10 cellular contexts compared by ENCODE assay signal in the genomic region with DNA sequence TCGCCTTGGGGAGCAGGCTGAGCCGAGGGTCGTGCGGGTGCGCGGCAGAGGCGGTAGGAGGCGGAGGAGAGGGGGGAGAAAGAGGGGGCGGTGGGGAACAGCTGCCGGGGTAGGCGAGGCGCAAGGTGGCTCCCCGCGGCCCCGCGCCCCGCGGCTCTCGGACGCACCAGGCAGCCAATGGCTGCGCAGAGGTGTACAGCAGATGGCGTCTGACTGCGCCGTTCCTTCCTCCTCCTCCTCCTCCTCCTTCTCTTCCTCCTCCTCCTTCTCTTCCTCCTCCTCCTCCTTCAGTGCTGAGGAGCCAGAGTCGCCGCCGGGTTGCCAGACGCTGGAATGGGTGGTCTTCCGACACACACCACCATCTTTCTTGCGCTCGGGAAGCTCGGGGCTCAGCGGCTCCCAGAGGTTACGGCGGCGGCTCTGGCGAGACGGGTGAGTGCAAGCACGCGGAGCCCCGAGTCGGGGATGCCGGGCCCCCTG. TPM values are rescaled to one million over a fixed set of nuclear protein-coding genes. Genes with fewer than 3 reads are reported as not detected.
DNase-seq lines count a peak whose midpoint lies in the region; ATAC-seq, FAIRE-seq and TF ChIP-seq lines count a peak whose summit lies in the region.
"Had no signal": no experiment of that assay in that cellular context is flagged by ENCODE, and none has a peak within 500 bp of the region (broad histone marks: within the 10 kb centered on the region; RNA-seq: fewer than 3 reads in every experiment).

A gene with protein sequence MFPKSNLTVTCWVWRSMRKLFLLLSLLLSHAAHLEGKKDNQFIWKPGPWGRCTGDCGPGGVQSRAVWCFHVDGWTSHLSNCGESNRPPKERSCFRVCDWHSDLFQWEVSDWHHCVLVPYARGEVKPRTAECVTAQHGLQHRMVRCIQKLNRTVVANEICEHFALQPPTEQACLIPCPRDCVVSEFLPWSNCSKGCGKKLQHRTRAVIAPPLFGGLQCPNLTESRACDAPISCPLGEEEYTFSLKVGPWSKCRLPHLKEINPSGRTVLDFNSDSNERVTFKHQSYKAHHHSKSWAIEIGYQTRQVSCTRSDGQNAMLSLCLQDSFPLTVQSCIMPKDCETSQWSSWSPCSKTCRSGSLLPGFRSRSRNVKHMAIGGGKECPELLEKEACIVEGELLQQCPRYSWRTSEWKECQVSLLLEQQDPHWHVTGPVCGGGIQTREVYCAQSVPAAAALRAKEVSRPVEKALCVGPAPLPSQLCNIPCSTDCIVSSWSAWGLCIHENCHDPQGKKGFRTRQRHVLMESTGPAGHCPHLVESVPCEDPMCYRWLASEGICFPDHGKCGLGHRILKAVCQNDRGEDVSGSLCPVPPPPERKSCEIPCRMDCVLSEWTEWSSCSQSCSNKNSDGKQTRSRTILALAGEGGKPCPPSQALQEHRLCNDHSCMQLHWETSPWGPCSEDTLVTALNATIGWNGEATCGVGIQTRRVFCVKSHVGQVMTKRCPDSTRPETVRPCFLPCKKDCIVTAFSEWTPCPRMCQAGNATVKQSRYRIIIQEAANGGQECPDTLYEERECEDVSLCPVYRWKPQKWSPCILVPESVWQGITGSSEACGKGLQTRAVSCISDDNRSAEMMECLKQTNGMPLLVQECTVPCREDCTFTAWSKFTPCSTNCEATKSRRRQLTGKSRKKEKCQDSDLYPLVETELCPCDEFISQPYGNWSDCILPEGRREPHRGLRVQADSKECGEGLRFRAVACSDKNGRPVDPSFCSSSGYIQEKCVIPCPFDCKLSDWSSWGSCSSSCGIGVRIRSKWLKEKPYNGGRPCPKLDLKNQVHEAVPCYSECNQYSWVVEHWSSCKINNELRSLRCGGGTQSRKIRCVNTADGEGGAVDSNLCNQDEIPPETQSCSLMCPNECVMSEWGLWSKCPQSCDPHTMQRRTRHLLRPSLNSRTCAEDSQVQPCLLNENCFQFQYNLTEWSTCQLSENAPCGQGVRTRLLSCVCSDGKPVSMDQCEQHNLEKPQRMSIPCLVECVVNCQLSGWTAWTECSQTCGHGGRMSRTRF (N-terminal part only) (plus strand): TSS at position 290 of the 480 bp plus-strand sequence. CDS start 116,634 bp downstream, outside the sequence.

- TF ChIP-seq RAD21 in GM12878 (IDR thresholded peaks at IDR 0.05; ENCODE audit: insufficient read depth, low read depth, low read length) = no peak

- H3K36me3 Mint-ChIP-seq in activated CD4-positive, alpha-beta T cell treated with anti-CD3 and anti-CD28 coated beads for 36 hours (ENCODE audit: low read depth) = no peaks in the 10 kb centered on the region
- H3K36me3 Mint-ChIP-seq: CD4-positive, CD25-positive, alpha-beta regulatory T cell had no signal

- TF ChIP-seq CTCF in GM12878 (IDR thresholded peaks at IDR 0.05 in 2 of 3, conservative IDR thresholded peaks at IDR 0.05 in 1 of 3; ENCODE audit: control insufficient read depth in 2 of 3, extremely low read depth in 1 of 3, insufficient read depth in 1 of 3, low read depth in 3 of 3, low read length in 3 of 3) = no peak

- H3K4me3 ChIP-seq in GM12878 (no peak within 1 kb of the TSS), thymus (ENCODE audit: low read length) (peak within 1 kb of the TSS; percentile 25)

- peak within 1 kb of the TSS; percentile 42; the same call in 1 of the 2 replicates for H3K4me2 ChIP-seq in GM12878 (ENCODE audit: control insufficient read depth, insufficient read depth)

- no peak within 1 kb of the TSS for H3K27ac ChIP-seq in GM12878 (ENCODE audit: control insufficient read depth, insufficient read depth)
- H3K27ac ChIP-seq in thymus (ENCODE audit: low read depth) = no peak within 1 kb of the TSS

- BruUV-seq in GM12878 (replicated peaks; lab: Mats Ljungman, UMichigan) = no TSS peak

- TF ChIP-seq EP300 in GM12878 (IDR thresholded peaks at IDR 0.05; ENCODE audit: borderline replicate concordance in 1 of 2, control insufficient read depth in 1 of 2, low read depth in 2 of 2, low read length in 2 of 2) = no peak

- H3K4me1 Mint-ChIP-seq in activated CD4-positive, alpha-beta T cell treated with anti-CD3 and anti-CD28 coated beads for 36 hours = peaks cover 8% of the 10 kb centered on the region

- H3K36me3 ChIP-seq in GM12878 (ENCODE audit: control insufficient read depth in 2 of 2, insufficient read depth in 2 of 2, low read length in 1 of 2) = no peaks in the 10 kb centered on the region
- H3K36me3 ChIP-seq in thymus (ENCODE audit: control insufficient read depth, insufficient read depth) = no peaks in the 10 kb centered on the region

- no peaks in the 10 kb centered on the region for H3K79me2 ChIP-seq in GM12878 (ENCODE audit: control insufficient read depth, insufficient read depth, low read length)

- no peak within 1 kb of the TSS for H3K9ac ChIP-seq in GM12878 (ENCODE audit: control insufficient read depth, insufficient read depth, low read length)

- DNase-seq in activated CD4-positive, alpha-beta T cell treated with anti-CD3 and anti-CD28 coated beads for 36 hours = peak; percentile 7
- DNase-seq in activated CD4-positive, alpha-beta T cell treated with anti-CD3 and anti-CD28 coated beads, Interleukin-2, amount 50 U/mL, for 1 hour = no peak
- DNase-seq in GM12878 (ENCODE audit: low read depth, low spot score) (no peak), left lobe of liver (ENCODE audit: low spot score) (no peak), inferior parietal cortex (ENCODE audit: extremely low spot score) (no peak), pons (ENCODE audit: low spot score) (no peak)
- DNase-seq: CD4-positive, CD25-positive, alpha-beta regulatory T cell; HFFc6 had no signal

- no peak within 1 kb of the TSS for H3K27ac Mint-ChIP-seq in activated CD4-positive, alpha-beta T cell treated with anti-CD3 and anti-CD28 coated beads for 36 hours
- H3K27ac Mint-ChIP-seq: HFFc6 had no signal

- no peaks in the 10 kb centered on the region for H3K4me1 ChIP-seq in GM12878 (ENCODE audit: control insufficient read depth, insufficient read depth, low read length)
- no peaks in the 10 kb centered on the region for H3K4me1 ChIP-seq in thymus (ENCODE audit: control insufficient read depth, insufficient read depth, low read length)

- H3K9me3 ChIP-seq in GM12878 (replicated peaks; ENCODE audit: control insufficient read depth, insufficient read depth, low read length) (no peaks in the 10 kb centered on the region), thymus (ENCODE audit: control insufficient read depth) (no peaks in the 10 kb centered on the region)

- CTCF ChIA-PET in activated CD4-positive, alpha-beta T cell treated with anti-CD3 and anti-CD28 coated beads for 36 hours (lab: Charles Lee) = no interaction called here
- CTCF ChIA-PET in GM12878 (lab: Yijun Ruan, JAX) = no interaction called here

- no peak within 1 kb of the TSS for H2AFZ ChIP-seq in GM12878 (ENCODE audit: control insufficient read depth, low read depth, low read length)

- peaks cover 9 to 18% of the 10 kb centered on the region in 2 experiments for H3K27me3 ChIP-seq in GM12878 (replicated peaks in 1 of 2; ENCODE audit: control insufficient read depth in 2 of 2, insufficient read depth in 2 of 2, low read length in 1 of 2)
- peaks cover 32% of the 10 kb centered on the region for H3K27me3 ChIP-seq in thymus (ENCODE audit: control insufficient read depth, insufficient read depth)

- no peaks in the 10 kb centered on the region for H3K9me3 Mint-ChIP-seq in activated CD4-positive, alpha-beta T cell treated with anti-CD3 and anti-CD28 coated beads for 36 hours (ENCODE audit: low read depth)

- no peak for TF ChIP-seq POLR2A in GM12878 (IDR thresholded peaks at IDR 0.05; ENCODE audit: low read depth, low read length)

- WGBS in GM12878 (ENCODE audit: insufficient coverage, insufficient replicate concordance, low lambda C conversion rate, missing lambda C conversion rate) = 6% methylated on average over 13 of the region's 43 CpGs
- 4% methylated on average over 42 of the region's 43 CpGs for WGBS in thymus

- intact Hi-C loops in activated CD4-positive, alpha-beta T cell treated with anti-CD3 and anti-CD28 coated beads for 36 hours (cut with DNase I, micrococcal nuclease) = no loop called here
- intact Hi-C loops in GM12878 (cut with micrococcal nuclease; ENCODE audit: unreplicated experiment) = no loop called here

- in situ Hi-C loops in GM12878 (cut with MboI) = no loop called here

- FAIRE-seq in GM12878 (lab: Jason Lieb, UNC) = no peak

- no peaks in the 10 kb centered on the region for H4K20me1 ChIP-seq in GM12878 (ENCODE audit: control insufficient read depth, insufficient read depth)

- POLR2A ChIA-PET in activated CD4-positive, alpha-beta T cell treated with anti-CD3 and anti-CD28 coated beads for 36 hours (lab: Charles Lee) = no interaction called here
- POLR2A ChIA-PET in GM12878 (lab: Charles Lee) = no interaction called here

- RAD21 ChIA-PET in GM12878 (lab: Charles Lee; ENCODE audit: unreplicated experiment) = no interaction called here

- SMC1A ChIA-PET in GM12878 (lab: Charles Lee; ENCODE audit: uncharacterized antibody, unreplicated experiment) = no interaction called here

- ATAC-seq in activated CD4-positive, alpha-beta T cell treated with anti-CD3 and anti-CD28 coated beads for 36 hours = no peak
- ATAC-seq in GM12878 (peak; percentile 67), left lobe of liver (peak; percentile 38), HG03135 (IDR thresholded peaks at IDR 0.05; ENCODE audit: unreplicated experiment) (no peak)

- peaks cover 45% of the 10 kb centered on the region for H3K27me3 Mint-ChIP-seq in activated CD4-positive, alpha-beta T cell treated with anti-CD3 and anti-CD28 coated beads for 36 hours

- H3K4me3 Mint-ChIP-seq in activated CD4-positive, alpha-beta T cell treated with anti-CD3 and anti-CD28 coated beads for 36 hours = no peak within 1 kb of the TSS
- H3K4me3 Mint-ChIP-seq: HFFc6 had no signal

TF ChIP-seq in GM12878, 131 proteins besides CTCF, POLR2A, EP300 and RAD21 (continues in another document):
- no peak for TF ChIP-seq NR2C1 (IDR thresholded peaks at IDR 0.05)

RNA-seq across cellular contexts. Expression of the gene that starts here (rescaled TPM):
- not detected for total RNA-seq in activated CD4-positive, alpha-beta T cell treated with anti-CD3 and anti-CD28 coated beads for 36 hours
- total RNA-seq in GM12878 (2013; cell fraction: nucleolus; rRNA removed) = 4.4 and 4.9 TPM in 2 replicates
- 0.56 and 0.60 TPM in 2 replicates for total RNA-seq in GM12878 (2014; rRNA removed)
- 0.54 and 0.60 TPM in 2 replicates for total RNA-seq in GM12878 (2014; rRNA removed; fragmentation: Illumina TruSeq; extraction: Trizol)
- total RNA-seq in GM12878 (2021) = 0.33 and 0.51 TPM in 2 replicates
- not detected for polyA plus RNA-seq in GM12878 (2011; ENCODE audit: low read depth)
- 0.31 and 0.33 TPM in 2 replicates for polyA plus RNA-seq in GM12878 (2011; rRNA removed)
- polyA plus RNA-seq in GM12878 (2011; cell fraction: cytosol; rRNA removed) = 0.10 and 0.17 TPM in 2 replicates
- 0.28 TPM in 2 replicates for polyA plus RNA-seq in GM12878 (2011; cell fraction: nucleus; rRNA removed)
- 0.01 TPM in 1 of 2 replicates, not detected in the other for polyA plus RNA-seq in GM12878 (2012)
- polyA plus RNA-seq in GM12878 (2014; fragmentation: Illumina TruSeq; extraction: Trizol) = 0.25 and 0.32 TPM in 2 replicates
- polyA plus RNA-seq in GM12878 (2014; fragmentation: Nextera tagmentation; extraction: Ambion mirVana) = under 1 TPM; 0.03 to 0.07 TPM
- polyA plus RNA-seq in GM12878 (2014; rRNA removed) = 0.15 and 0.35 TPM in 2 replicates
- polyA plus RNA-seq in GM12878 (2016; fragmentation: Nextera tagmentation; extraction: Ambion mirVana) = under 1 TPM; 0.05 to 0.19 TPM
- 1.1 and 1.2 TPM in 2 replicates for polyA minus RNA-seq in GM12878 (2011; rRNA and poly(A)+ RNA removed)
- not detected in 2 replicates for polyA minus RNA-seq in GM12878 (2011; cell fraction: cytosol; rRNA and poly(A)+ RNA removed)
- 0.97 and 1.5 TPM in 2 replicates for polyA minus RNA-seq in GM12878 (2011; cell fraction: nucleus; rRNA and poly(A)+ RNA removed)
- 0.10 TPM for total RNA-seq in left lobe of liver
- polyA plus RNA-seq in thymus = 0.50 TPM
- total RNA-seq: CD4-positive, CD25-positive, alpha-beta regulatory T cell had no signal
- polyA plus RNA-seq: CD4-positive, CD25-positive, alpha-beta regulatory T cell had no signal

Comparison
In these comparisons a context has a peak if more than half of its experiments do, and no peak if none do; other contexts are left out.
1. Peak in DNase-seq in activated CD4-positive, alpha-beta T cell treated with anti-CD3 and anti-CD28 coated beads for 36 hours; RNA of the gene not detected or under 1 TPM.
2. Peak in ATAC-seq in left lobe of liver; RNA of the gene not detected or under 1 TPM.